14 cellular contexts compared by ENCODE assay signal in the genomic region with DNA sequence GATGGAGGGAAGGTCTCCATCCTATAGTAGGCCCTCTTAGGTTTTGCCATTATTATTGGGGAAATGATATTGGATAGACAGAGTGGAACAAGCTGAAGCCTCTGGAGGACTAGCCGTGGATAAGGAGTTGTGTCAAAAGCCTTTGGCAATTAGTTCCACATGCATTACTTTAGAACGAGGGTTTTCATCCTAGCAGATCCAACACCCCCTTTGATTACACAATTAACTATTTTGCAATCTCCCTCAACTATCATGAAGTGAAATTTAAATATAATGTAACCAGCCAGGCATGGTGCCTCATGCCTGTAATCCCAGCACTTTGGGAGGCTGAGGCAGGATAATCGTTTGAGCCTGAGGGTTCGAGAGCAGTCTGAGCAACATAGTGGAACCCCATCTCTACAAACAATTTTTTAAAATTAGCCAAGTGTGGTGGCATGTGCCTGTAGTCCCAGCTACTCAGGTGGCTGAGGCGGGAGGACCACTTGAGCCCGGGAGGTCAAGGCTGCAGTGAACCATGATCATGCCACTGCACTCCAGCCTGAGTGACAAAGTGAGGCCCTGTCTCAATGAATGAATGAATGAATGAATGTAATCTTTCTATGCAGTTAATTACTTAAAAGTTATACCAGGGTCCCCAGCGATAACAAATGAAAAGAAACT.
"Had no signal": no experiment of that assay in that cellular context is flagged by ENCODE, and none has a peak within 500 bp of the region (broad histone marks: within the 10 kb centered on the region; RNA-seq: fewer than 3 reads in every experiment).

No MANE protein-coding gene starts in this region.

- H3K9me3 Mint-ChIP-seq: activated CD8-positive, alpha-beta T cell treated with anti-CD3 and anti-CD28 coated beads for 36 hours; activated T-cell treated with anti-CD3 and anti-CD28 coated beads, Interleukin-2, amount 50 U/mL, for 72 hours; stimulated activated naive CD8-positive, alpha-beta T cell treated with anti-CD3 and anti-CD28 coated beads, Interleukin-15, Interleukin-2, amounts not matched to agents 100 ng/mL and 50 ng/mL, for 24 hours had no signal

- DNase-seq: activated CD4-positive, alpha-beta T cell treated with anti-CD3 and anti-CD28 coated beads for 36 hours; activated CD8-positive, alpha-beta memory T cell treated with anti-CD3 and anti-CD28 coated beads, Interleukin-2, amount 50 U/mL, for 48 hours; activated CD8-positive, alpha-beta T cell treated with anti-CD3 and anti-CD28 coated beads for 36 hours; activated gamma-delta T cell; activated T-cell treated with anti-CD3 and anti-CD28 coated beads, Interleukin-2, amount 50 U/mL, for 72 hours; effector CD8-positive, alpha-beta T cell; heart left ventricle; left colon; midbrain; psoas muscle; T-helper 17 cell; upper lobe of left lung had no signal

- H3K4me1 Mint-ChIP-seq: activated CD4-positive, alpha-beta T cell treated with anti-CD3 and anti-CD28 coated beads for 36 hours had no signal

- H3K27ac Mint-ChIP-seq: activated CD4-positive, alpha-beta T cell treated with anti-CD3 and anti-CD28 coated beads for 36 hours; activated CD8-positive, alpha-beta T cell treated with anti-CD3 and anti-CD28 coated beads for 36 hours; activated naive CD8-positive, alpha-beta T cell; activated T-cell treated with anti-CD3 and anti-CD28 coated beads, Interleukin-2, amount 50 U/mL, for 72 hours; stimulated activated naive CD8-positive, alpha-beta T cell treated with anti-CD3 and anti-CD28 coated beads, Interleukin-15, Interleukin-2, amounts not matched to agents 100 ng/mL and 50 ng/mL, for 24 hours; T-helper 17 cell had no signal

- ATAC-seq: activated CD4-positive, alpha-beta T cell treated with anti-CD3 and anti-CD28 coated beads for 36 hours; activated CD8-positive, alpha-beta T cell treated with anti-CD3 and anti-CD28 coated beads for 36 hours; heart left ventricle; left colon; psoas muscle; T-helper 17 cell had no signal

- H3K27me3 Mint-ChIP-seq: activated CD4-positive, alpha-beta T cell treated with anti-CD3 and anti-CD28 coated beads for 36 hours; activated CD8-positive, alpha-beta T cell treated with anti-CD3 and anti-CD28 coated beads for 36 hours; activated naive CD8-positive, alpha-beta T cell; stimulated activated naive CD8-positive, alpha-beta T cell treated with anti-CD3 and anti-CD28 coated beads, Interleukin-15, Interleukin-2, amounts not matched to agents 100 ng/mL and 50 ng/mL, for 24 hours; T-helper 17 cell had no signal

- H3K4me3 Mint-ChIP-seq: activated CD4-positive, alpha-beta T cell treated with anti-CD3 and anti-CD28 coated beads for 36 hours; activated CD8-positive, alpha-beta T cell treated with anti-CD3 and anti-CD28 coated beads for 36 hours; activated naive CD8-positive, alpha-beta T cell; activated T-cell treated with anti-CD3 and anti-CD28 coated beads, Interleukin-2, amount 50 U/mL, for 72 hours; stimulated activated naive CD8-positive, alpha-beta T cell treated with anti-CD3 and anti-CD28 coated beads, Interleukin-15, Interleukin-2, amounts not matched to agents 100 ng/mL and 50 ng/mL, for 24 hours; T-helper 17 cell had no signal
